ENCODE assay signal across 17 cellular contexts in genomic region chr10:395665-396064, GRCh38.
A peak's percentile ranks its signal among the peaks of the same experiment; 100 is the strongest.
DNase-seq lines count a peak whose midpoint lies in the region; ATAC-seq and TF ChIP-seq lines count a peak whose summit lies in the region.
"Had no signal": no experiment of that assay in that cellular context is flagged by ENCODE, and none has a peak within 500 bp of the region (broad histone marks: within the 10 kb centered on the region; RNA-seq: fewer than 3 reads in every experiment).

No MANE protein-coding gene starts in this region.

- TF ChIP-seq CTCF in gastroesophageal sphincter (IDR thresholded peaks at IDR 0.05) (no peak), gastrocnemius medialis (IDR thresholded peaks at IDR 0.05 in 4 of 5, conservative IDR thresholded peaks at IDR 0.05 in 1 of 5) (no peak)

- no peak for DNase-seq in left ventricle myocardium superior
- DNase-seq in Right ventricle myocardium inferior (ENCODE audit: missing footprints): no peak
- no peak for DNase-seq in gastrocnemius medialis
- DNase-seq in activated CD8-positive, alpha-beta memory T cell treated with anti-CD3 and anti-CD28 coated beads for 24 hours: no peak
- DNase-seq in NCI-H774 (lab: John Stamatoyannopoulos, UW): no peak
- DNase-seq: Calu3; CD4-positive, alpha-beta memory T cell; GOT3; KBM-7; MV-4-11; NCI-H1417 treated with DMSO at 0.1 percent for 48 hours; NCI-H1930; NCI-H510A had no signal

- peak; percentile 22 for ATAC-seq in left ventricle myocardium superior
- no peak for ATAC-seq in Right ventricle myocardium inferior
- ATAC-seq in gastroesophageal sphincter: no peak
- peak in 1 of 2 donors; percentile 5 for ATAC-seq in gastrocnemius medialis
- no peak for ATAC-seq in HG03571 (IDR thresholded peaks at IDR 0.05; ENCODE audit: unreplicated experiment)
- ATAC-seq in GM18498 (IDR thresholded peaks at IDR 0.05; ENCODE audit: unreplicated experiment): no peak
- ATAC-seq: Panc1 had no signal

- WGBS in gastroesophageal sphincter (ENCODE audit: low coverage in 1 of 2), 2 donors: 80% methylated on average over 1 of the region's 7 CpGs; no CpG with 5 or more reads in 1 of the 2 donors

- no peak overlapping the region for H3K4me3 ChIP-seq in gastroesophageal sphincter
- no peak overlapping the region for H3K4me3 ChIP-seq in gastrocnemius medialis

- in situ Hi-C loops in gastrocnemius medialis (cut with MboI; ENCODE audit: low sequenced_read_pairs in 4 of 4): no loop called here

- peaks cover 0 to 30% of the 10 kb centered on the region in 2 donors for H3K36me3 ChIP-seq in gastroesophageal sphincter
- no peaks in the 10 kb centered on the region for H3K36me3 ChIP-seq in gastrocnemius medialis

- TF ChIP-seq POLR2A in gastroesophageal sphincter (IDR thresholded peaks at IDR 0.05) (no peak), gastrocnemius medialis (IDR thresholded peaks at IDR 0.05) (no peak)

- peak overlapping the region in 3 of 4 donors; percentile 17 to 38 (median 29) for H3K27ac ChIP-seq in gastroesophageal sphincter
- H3K27ac ChIP-seq in gastrocnemius medialis: peak overlapping the region; percentile 66 to 81 (median 76)

- H3K9me3 ChIP-seq in gastroesophageal sphincter (no peaks in the 10 kb centered on the region), gastrocnemius medialis (no peaks in the 10 kb centered on the region)

- H3K27me3 ChIP-seq in gastroesophageal sphincter: no peaks in the 10 kb centered on the region
- no peaks in the 10 kb centered on the region for H3K27me3 ChIP-seq in gastrocnemius medialis

- intact Hi-C loops in left ventricle myocardium superior (cut with micrococcal nuclease): no loop called here
- intact Hi-C loops in Right ventricle myocardium inferior (cut with DNase I): loop anchor here (10.0 kb wide), 1 partner anchor 399 kb away; no protein-coding TSS in a partner anchor
- intact Hi-C loops in gastrocnemius medialis (cut with DNase I; ENCODE audit: low total_unique reads): loop anchor here (5.0 kb wide), 1 partner anchor 292 kb away; the partner anchor contains the start of gene DIP2C

- TF ChIP-seq EP300 in gastroesophageal sphincter (IDR thresholded peaks at IDR 0.05): no peak

- peaks cover 0 to 50% (median 0%) of the 10 kb centered on the region in 3 donors for H3K4me1 ChIP-seq in gastroesophageal sphincter
- peaks cover 22 to 32% of the 10 kb centered on the region in 2 donors for H3K4me1 ChIP-seq in gastrocnemius medialis
